In genomic region chr13:67273001-67273400, GRCh38 we compare ENCODE assay signal across 17 cellular contexts.
"Had no signal": no experiment of that assay in that cellular context is flagged by ENCODE, and none has a peak within 500 bp of the region (broad histone marks: within the 10 kb centered on the region; RNA-seq: fewer than 3 reads in every experiment).

No MANE protein-coding gene starts in this region.

- H3K9me3 ChIP-seq: neutrophil, tibial artery had no signal

- H3K4me3 ChIP-seq: lung, tibial artery had no signal

- H3K4me1 ChIP-seq: foreskin keratinocyte, tibial artery had no signal

- H3K36me3 ChIP-seq: neutrophil, tibial artery had no signal

- DNase-seq: activated CD4-positive, alpha-beta memory T cell treated with anti-CD3 and anti-CD28 coated beads, Interleukin-2, amount 10 ng/mL, durations not matched to agents 7 days and 5 days; activated CD4-positive, alpha-beta T cell treated with anti-CD3 and anti-CD28 coated beads for 36 hours; activated CD8-positive, alpha-beta memory T cell treated with anti-CD3 and anti-CD28 coated beads, Interleukin-2, amount 10 ng/mL, durations not matched to agents 7 days and 5 days; activated naive CD4-positive, alpha-beta T cell treated with Interleukin-2 at 50 U/mL for 16 hours; aorta; cerebellar nuclear complex; effector CD4-positive, alpha-beta T cell; foreskin keratinocyte; glutamatergic neuron; hippocampal formation; kidney; stimulated activated CD4-positive, alpha-beta T cell treated with anti-CD3 and anti-CD28 coated beads, Interleukin-2, amount 100 ng/mL, for 24 hours; stimulated activated naive CD4-positive, alpha-beta T cell treated with Interleukin-2 at 50 U/mL for 16 hours; substantia nigra; tibial artery had no signal

- H3K27me3 ChIP-seq: foreskin keratinocyte, neutrophil, tibial artery had no signal
